In genomic region chr19:52665047-52665446, GRCh38 we compare ENCODE assay signal across 26 cellular contexts. TPM values are rescaled to one million over a fixed set of nuclear protein-coding genes. Genes with fewer than 3 reads are reported as not detected.
DNase-seq lines count a peak whose midpoint lies in the region; ATAC-seq, FAIRE-seq and TF ChIP-seq lines count a peak whose summit lies in the region.
"Had no signal": no experiment of that assay in that cellular context is flagged by ENCODE, and none has a peak within 500 bp of the region (broad histone marks: within the 10 kb centered on the region; RNA-seq: fewer than 3 reads in every experiment).

No MANE protein-coding gene starts in this region.

- H2BK12ac ChIP-seq in H1 (ENCODE audit: low read depth, low read length) (no peak overlapping the region), mesenchymal stem cell (ENCODE audit: low read length in 2 of 2) (no peak overlapping the region)

- H4K5ac ChIP-seq in H1 (ENCODE audit: insufficient read length, low read depth, low read length), result no peak overlapping the region

- no peak for ATAC-seq in HG02870 (IDR thresholded peaks at IDR 0.05; ENCODE audit: unreplicated experiment)
- ATAC-seq: activated CD4-positive, alpha-beta T cell treated with anti-CD3 and anti-CD28 coated beads for 36 hours; activated T-cell treated with anti-CD3 and anti-CD28 coated beads, Interleukin-2, amount 50 U/mL, for 4 hours had no signal

- H3K27me3 Mint-ChIP-seq in endodermal cell (ENCODE audit: insufficient read depth), result no peaks in the 10 kb centered on the region
- H3K27me3 Mint-ChIP-seq: activated CD4-positive, alpha-beta T cell treated with anti-CD3 and anti-CD28 coated beads for 36 hours; activated naive CD4-positive, alpha-beta T cell treated with anti-CD3 and anti-CD28 coated beads, Interleukin-2, amount 10 ng/mL, durations not matched to agents 7 days and 5 days; dendritic cell treated with granulocyte-macrophage colony-stimulating factor and Interleukin-4, amounts not matched to agents 40 ng/mL and 50 ng/mL, for 4 days; stimulated activated naive CD8-positive, alpha-beta T cell treated with anti-CD3 and anti-CD28 coated beads, Interleukin-15, Interleukin-2, amounts not matched to agents 100 ng/mL and 50 ng/mL, for 24 hours had no signal

- H3K9me3 Mint-ChIP-seq in endodermal cell, result no peaks in the 10 kb centered on the region
- H3K9me3 Mint-ChIP-seq: activated T-cell treated with anti-CD3 and anti-CD28 coated beads, Interleukin-2, amount 50 U/mL, for 4 hours had no signal

- peaks cover 20% of the 10 kb centered on the region for H3K4me1 Mint-ChIP-seq in endodermal cell
- H3K4me1 Mint-ChIP-seq: activated naive CD4-positive, alpha-beta T cell treated with anti-CD3 and anti-CD28 coated beads, Interleukin-2, amount 10 ng/mL, durations not matched to agents 7 days and 5 days had no signal

- H3K79me2 ChIP-seq in H1 (ENCODE audit: control insufficient read depth in 1 of 2, insufficient read depth in 2 of 2, low read length in 2 of 2), result no peaks in the 10 kb centered on the region

- H3K27me3 ChIP-seq in cardiac muscle cell, result no peaks in the 10 kb centered on the region
- H3K27me3 ChIP-seq in left ventricle myocardium inferior (ENCODE audit: low read depth), result no peaks in the 10 kb centered on the region
- no peaks in the 10 kb centered on the region for H3K27me3 ChIP-seq in H1 (replicated peaks in 1 of 4; ENCODE audit: control insufficient read depth in 3 of 4, extremely low read depth in 1 of 4, insufficient read depth in 3 of 4, low read length in 3 of 4)
- no peaks in the 10 kb centered on the region for H3K27me3 ChIP-seq in mesenchymal stem cell (ENCODE audit: control insufficient read depth in 1 of 2, insufficient read depth in 1 of 2, low read length in 2 of 2)
- no peaks in the 10 kb centered on the region for H3K27me3 ChIP-seq in endodermal cell (ENCODE audit: control insufficient read depth, insufficient read depth, low read length, poor library complexity, severe bottlenecking)
- H3K27me3 ChIP-seq in A673 (replicated peaks; ENCODE audit: insufficient read depth, low read depth, low read length, poor library complexity), result no peaks in the 10 kb centered on the region
- H3K27me3 ChIP-seq: BE2C, pancreas, right atrium auricular region, transverse colon had no signal

- no peaks in the 10 kb centered on the region for H3K36me3 ChIP-seq in cardiac muscle cell
- peaks cover 18% of the 10 kb centered on the region for H3K36me3 ChIP-seq in left ventricle myocardium inferior
- H3K36me3 ChIP-seq in H1 (ENCODE audit: control insufficient read depth in 2 of 4, insufficient read depth in 4 of 4, low read length in 3 of 4), result no peaks in the 10 kb centered on the region
- peaks cover 20 to 21% of the 10 kb centered on the region in 2 experiments for H3K36me3 ChIP-seq in mesenchymal stem cell (ENCODE audit: control insufficient read depth in 1 of 2, insufficient read depth in 2 of 2, low read depth in 1 of 2, low read length in 2 of 2)
- peaks cover 73% of the 10 kb centered on the region for H3K36me3 ChIP-seq in endodermal cell (ENCODE audit: control insufficient read depth, insufficient read depth, low read length)
- H3K36me3 ChIP-seq in A673 (ENCODE audit: insufficient read depth, low read length, poor library complexity, severe bottlenecking), result no peaks in the 10 kb centered on the region
- H3K36me3 ChIP-seq: BE2C, pancreas, transverse colon had no signal

- no peak overlapping the region for H2AK5ac ChIP-seq in H1 (ENCODE audit: low read depth, low read length)
- peak overlapping the region; percentile 97 for H2AK5ac ChIP-seq in mesenchymal stem cell (ENCODE audit: low read length, severe bottlenecking)

- H4K8ac ChIP-seq in H1 (ENCODE audit: extremely low read depth, insufficient read depth, low read length), result no peak overlapping the region
- no peak overlapping the region for H4K8ac ChIP-seq in mesenchymal stem cell (ENCODE audit: low read length)

- no peak for TF ChIP-seq CTCF in cardiac muscle cell (IDR thresholded peaks at IDR 0.05; ENCODE audit: low read depth, low read length)
- no peak for TF ChIP-seq CTCF in left ventricle myocardium inferior (IDR thresholded peaks at IDR 0.05; ENCODE audit: borderline replicate concordance)
- no peak for TF ChIP-seq CTCF in H1 (IDR thresholded peaks at IDR 0.05; ENCODE audit: control extremely low read depth in 1 of 3, insufficient read depth in 1 of 3, low read depth in 1 of 3, low read length in 3 of 3)
- TF ChIP-seq CTCF in endodermal cell (conservative IDR thresholded peaks at IDR 0.05), result no peak
- no peak for TF ChIP-seq CTCF in A673 (conservative IDR thresholded peaks at IDR 0.05; ENCODE audit: low read depth, low read length)

- H2BK5ac ChIP-seq in H1 (ENCODE audit: low read depth, low read length) (no peak overlapping the region), mesenchymal stem cell (ENCODE audit: low read depth, low read length, poor library complexity, severe bottlenecking) (peak overlapping the region; percentile 32)

- CTCF ChIA-PET in H1 (lab: Charles Lee; ENCODE audit: partially characterized antibody), result no interaction called here
- CTCF ChIA-PET in A673 (lab: Charles Lee), result no interaction called here

- H4K91ac ChIP-seq in H1 (replicated peaks; ENCODE audit: insufficient read length, low read length), result no peak overlapping the region
- H4K91ac ChIP-seq in mesenchymal stem cell (ENCODE audit: low read length), result no peak overlapping the region

- 89% methylated on average over 3 of the region's 3 CpGs; no CpG with 5 or more reads in 1 of the 2 experiments for WGBS in H1 (ENCODE audit: extremely low coverage in 1 of 2, insufficient coverage in 1 of 2, insufficient read length in 1 of 2, insufficient replicate concordance in 2 of 2, low coverage in 1 of 2, low lambda C conversion rate in 2 of 2, missing lambda C conversion rate in 1 of 2), 2 experiments
- 78% methylated on average over 1 of the region's 3 CpGs for WGBS in mesenchymal stem cell
- WGBS in endodermal cell (ENCODE audit: insufficient coverage in 1 of 2, insufficient read length in 1 of 2), 2 experiments, result 90 to 93% methylated on average over 3 of the region's 3 CpGs

- H2BK20ac ChIP-seq in H1 (ENCODE audit: low read length), result no peak overlapping the region

- no TSS peak for BruUV-seq in A673 (replicated peaks; lab: Mats Ljungman, UMichigan)

- POLR2A ChIA-PET in H1 (lab: Charles Lee; ENCODE audit: partially characterized antibody), result interaction anchor here (0.5 kb wide), 1 partner anchor 45 kb away, joined by 3 read pairs; no protein-coding TSS in a partner anchor
- POLR2A ChIA-PET in A673 (lab: Charles Lee; ENCODE audit: low non-redundant PET), result no interaction called here

- no peak overlapping the region for H3K18ac ChIP-seq in H1 (ENCODE audit: extremely low read depth, low read length)
- no peak overlapping the region for H3K18ac ChIP-seq in mesenchymal stem cell (ENCODE audit: low read depth in 1 of 2, low read length in 2 of 2)

- TF ChIP-seq EP300 in H1 (IDR thresholded peaks at IDR 0.05; ENCODE audit: borderline replicate concordance in 1 of 2, low read depth in 2 of 2, low read length in 2 of 2), result no peak

- H3K14ac ChIP-seq in H1 (ENCODE audit: insufficient read length) (no peak overlapping the region), mesenchymal stem cell (ENCODE audit: low read length in 2 of 2) (peak overlapping the region in 1 of 2 experiments; percentile 36)

- peaks cover 56% of the 10 kb centered on the region for H3K36me3 Mint-ChIP-seq in endodermal cell (ENCODE audit: low read depth)

- H3K23ac ChIP-seq in H1 (ENCODE audit: insufficient read length), result no peak overlapping the region
- H3K23ac ChIP-seq in mesenchymal stem cell (ENCODE audit: low read length in 2 of 2), result no peak overlapping the region

- H3K9me3 ChIP-seq in cardiac muscle cell (ENCODE audit: low read depth) (no peaks in the 10 kb centered on the region), left ventricle myocardium inferior (replicated peaks) (no peaks in the 10 kb centered on the region), H1 (ENCODE audit: insufficient read depth in 2 of 2, low read depth in 1 of 2, low read length in 1 of 2) (no peaks in the 10 kb centered on the region), mesenchymal stem cell (ENCODE audit: control insufficient read depth, low read length) (peaks cover under 1% of the 10 kb centered on the region), endodermal cell (ENCODE audit: control insufficient read depth, low read length) (no peaks in the 10 kb centered on the region), A673 (ENCODE audit: low read depth, low read length, poor library complexity, severe bottlenecking) (no peaks in the 10 kb centered on the region)
- H3K9me3 ChIP-seq: BE2C, Caco-2, pancreas, right atrium auricular region, transverse colon had no signal

- H3K4me2 ChIP-seq in H1 (ENCODE audit: insufficient read depth in 1 of 2, low read depth in 2 of 2, low read length in 2 of 2), result no peak overlapping the region
- H3K4me2 ChIP-seq in mesenchymal stem cell (ENCODE audit: low read length, poor library complexity, severe bottlenecking), result no peak overlapping the region

- H3K79me1 ChIP-seq in H1 (ENCODE audit: low read depth, low read length) (no peaks in the 10 kb centered on the region), mesenchymal stem cell (replicated peaks; ENCODE audit: low read length, poor library complexity, severe bottlenecking) (peaks cover 25% of the 10 kb centered on the region)

- H3K4me3 Mint-ChIP-seq in endodermal cell, result no peak overlapping the region
- H3K4me3 Mint-ChIP-seq: activated CD4-positive, alpha-beta T cell treated with anti-CD3 and anti-CD28 coated beads for 36 hours; activated naive CD4-positive, alpha-beta T cell treated with anti-CD3 and anti-CD28 coated beads, Interleukin-2, amount 10 ng/mL, durations not matched to agents 7 days and 5 days; activated T-cell treated with anti-CD3 and anti-CD28 coated beads, Interleukin-2, amount 50 U/mL, for 4 hours; dendritic cell treated with granulocyte-macrophage colony-stimulating factor and Interleukin-4, amounts not matched to agents 40 ng/mL and 50 ng/mL, for 4 days; stimulated activated naive CD8-positive, alpha-beta T cell treated with anti-CD3 and anti-CD28 coated beads, Interleukin-15, Interleukin-2, amounts not matched to agents 100 ng/mL and 50 ng/mL, for 24 hours had no signal

- H2AFZ ChIP-seq in H1 (ENCODE audit: low read length) (no peak overlapping the region), mesenchymal stem cell (ENCODE audit: low read depth, low read length) (no peak overlapping the region)

- H3K4me1 ChIP-seq in cardiac muscle cell (ENCODE audit: low read depth) (peaks cover 4% of the 10 kb centered on the region), left ventricle myocardium inferior (peaks cover 3% of the 10 kb centered on the region), H1 (replicated peaks in 1 of 4; ENCODE audit: control insufficient read depth in 3 of 4, insufficient read depth in 4 of 4, low read length in 3 of 4) (peaks cover 0 to 12% (median 5%) of the 10 kb centered on the region in 4 experiments; a peak in 4 of 7 replicates), mesenchymal stem cell (ENCODE audit: control insufficient read depth, insufficient read depth, low read depth, low read length) (peaks cover 26% of the 10 kb centered on the region), endodermal cell (ENCODE audit: control insufficient read depth, insufficient read depth, low read length) (no peaks in the 10 kb centered on the region), A673 (ENCODE audit: insufficient read depth, low read length, poor library complexity, severe bottlenecking) (no peaks in the 10 kb centered on the region)
- H3K4me1 ChIP-seq: BE2C, Caco-2, pancreas, right atrium auricular region, transverse colon had no signal

- TF ChIP-seq POLR2A in H1 (IDR thresholded peaks at IDR 0.05; ENCODE audit: control extremely low read depth in 1 of 2, low read depth in 2 of 2, low read length in 2 of 2), result no peak

- H3K9ac ChIP-seq in H1 (replicated peaks in 1 of 4; ENCODE audit: extremely low read depth in 1 of 4, low read depth in 3 of 4, low read length in 3 of 4) (no peak overlapping the region), mesenchymal stem cell (ENCODE audit: low read length) (no peak overlapping the region), endodermal cell (ENCODE audit: extremely low read depth, low read length, poor library complexity, severe bottlenecking) (no peak overlapping the region)

- H3K4ac ChIP-seq in H1 (replicated peaks; ENCODE audit: insufficient read length, low read depth, low read length), result no peak overlapping the region
- H3K4ac ChIP-seq in mesenchymal stem cell (ENCODE audit: low read depth in 1 of 2, low read length in 2 of 2), result no peak overlapping the region

- no peak for TF ChIP-seq RAD21 in H1 (IDR thresholded peaks at IDR 0.05 in 1 of 2, conservative IDR thresholded peaks at IDR 0.05 in 1 of 2; ENCODE audit: low read depth in 2 of 2, low read length in 2 of 2)

- intact Hi-C loops in left ventricle myocardium inferior (cut with micrococcal nuclease), result no loop called here
- intact Hi-C loops in A673 (cut with micrococcal nuclease; ENCODE audit: unreplicated experiment), result no loop called here

- no peak overlapping the region for H2BK120ac ChIP-seq in H1 (replicated peaks; ENCODE audit: low read depth, low read length)
- H2BK120ac ChIP-seq in mesenchymal stem cell (ENCODE audit: low read depth, low read length), result peak overlapping the region; percentile 23

- H3K56ac ChIP-seq in H1 (replicated peaks; ENCODE audit: insufficient read length, low read depth, low read length), result no peak overlapping the region

- H4K20me1 ChIP-seq in H1 (replicated peaks in 1 of 2; ENCODE audit: control insufficient read depth in 1 of 2, insufficient read depth in 2 of 2, low read length in 2 of 2), result peaks cover 0 to 2% of the 10 kb centered on the region in 2 experiments

- no peak for FAIRE-seq in H1 (lab: Jason Lieb, UNC)
- FAIRE-seq: A204.1, GM12892, islet of Langerhans, pancreas had no signal

- H3K23me2 ChIP-seq in H1 (ENCODE audit: low read depth, low read length), result no peaks in the 10 kb centered on the region; the same call in 1 of the 2 replicates

- no peak overlapping the region for H3K27ac Mint-ChIP-seq in endodermal cell
- H3K27ac Mint-ChIP-seq: activated CD4-positive, alpha-beta T cell treated with anti-CD3 and anti-CD28 coated beads for 36 hours; activated naive CD4-positive, alpha-beta T cell treated with anti-CD3 and anti-CD28 coated beads, Interleukin-2, amount 10 ng/mL, durations not matched to agents 7 days and 5 days; dendritic cell treated with granulocyte-macrophage colony-stimulating factor and Interleukin-4, amounts not matched to agents 40 ng/mL and 50 ng/mL, for 4 days; stimulated activated naive CD8-positive, alpha-beta T cell treated with anti-CD3 and anti-CD28 coated beads, Interleukin-15, Interleukin-2, amounts not matched to agents 100 ng/mL and 50 ng/mL, for 24 hours had no signal

- H3K27ac ChIP-seq in cardiac muscle cell (peak overlapping the region; percentile 27), left ventricle myocardium inferior (replicated peaks) (no peak overlapping the region), H1 (ENCODE audit: low read depth, low read length) (no peak overlapping the region), mesenchymal stem cell (ENCODE audit: low read length, poor library complexity, severe bottlenecking) (peak overlapping the region; percentile 53), endodermal cell (ENCODE audit: low read depth, low read length) (no peak overlapping the region), A673 (ENCODE audit: low read depth, low read length, poor library complexity, severe bottlenecking) (no peak overlapping the region)
- H3K27ac ChIP-seq: right atrium auricular region, transverse colon had no signal

- H3K4me3 ChIP-seq in cardiac muscle cell (no peak overlapping the region), left ventricle myocardium inferior (no peak overlapping the region), H1 (ENCODE audit: extremely low read depth in 1 of 4, insufficient read depth in 2 of 4, low read depth in 3 of 4, low read length in 4 of 4) (no peak overlapping the region), mesenchymal stem cell (ENCODE audit: insufficient read depth in 1 of 2, low read depth in 1 of 2, low read length in 2 of 2) (no peak overlapping the region), endodermal cell (ENCODE audit: low read length) (no peak overlapping the region), A673 (ENCODE audit: low read depth, low read length, poor library complexity, severe bottlenecking) (no peak overlapping the region)
- H3K4me3 ChIP-seq: pancreas, right atrium auricular region, transverse colon had no signal

- H2BK15ac ChIP-seq in H1 (ENCODE audit: low read length), result peak overlapping the region; percentile 11; the same call in 1 of the 2 replicates
- no peak overlapping the region for H2BK15ac ChIP-seq in mesenchymal stem cell (ENCODE audit: low read depth, poor library complexity, severe bottlenecking)

- no peak for DNase-seq in cardiac muscle cell (ENCODE audit: low read depth in 1 of 2, low spot score in 1 of 2)
- no peak for DNase-seq in left ventricle myocardium inferior
- DNase-seq in H1 (ENCODE audit: low read depth in 1 of 2, low spot score in 2 of 2), result no peak
- DNase-seq in mesenchymal stem cell, result no peak
- no peak for DNase-seq in endodermal cell
- DNase-seq in activated effector memory CD4-positive, alpha-beta T cell treated with Interleukin-2 at 50 U/mL for 16 hours, result no peak
- no peak for DNase-seq in A673 (ENCODE audit: low spot score)
- DNase-seq: activated CD4-positive, alpha-beta T cell treated with anti-CD3 and anti-CD28 coated beads for 36 hours; activated naive CD4-positive, alpha-beta T cell treated with anti-CD3 and anti-CD28 coated beads, Interleukin-2, amount 10 ng/mL, durations not matched to agents 7 days and 5 days; activated T-cell treated with anti-CD3 and anti-CD28 coated beads, Interleukin-2, amount 50 U/mL, for 4 hours; BE2C; Caco-2; DMS79 treated with DMSO at 0.1 percent for 48 hours; NCI-H146; NCI-H2171 treated with DMSO at 0.1 percent for 48 hours; NCI-H748 treated with DMSO at 0.1 percent for 48 hours; pancreas; SHP77; transverse colon had no signal

RNA-seq across cellular contexts. Expression of gene ZNF83, which starts 26.9 kb away (rescaled TPM):
- total RNA-seq in cardiac muscle cell (49.2 and 134 TPM in 2 replicates), left ventricle myocardium inferior (21.1 TPM), endodermal cell (10 to 100 TPM; 59.0 to 88.7 TPM), A673 (2021) (23.0 and 23.7 TPM in 2 replicates)
- polyA plus RNA-seq in cardiac muscle cell (33.1 and 67.4 TPM in 2 replicates), H1 (2011; rRNA removed) (9.8 and 13.2 TPM in 2 replicates)
- total RNA-seq in H1 (2021; fragmentation: NEBNext Ultra II Directional; extraction: Animal tissue kit (Norgen Biotek cat#: 25700)), result 19.4 and 19.7 TPM in 2 replicates
- polyA plus RNA-seq in H1 (2011; cell fraction: cytosol; rRNA removed), result 15.5 TPM
- polyA plus RNA-seq in H1 (2011; cell fraction: nucleus; rRNA removed), result 17.9 TPM
- polyA plus RNA-seq in H1 (2012, experiment 1 of 2), result 12.7 to 20.3 TPM (median 15.5 TPM) in 4 replicates
- polyA plus RNA-seq in H1 (2012, experiment 2 of 2), result 0.92 TPM
- 21.9 TPM for polyA plus RNA-seq in H1 (2013, experiment 1 of 2)
- polyA plus RNA-seq in H1 (2013, experiment 2 of 2), result 18.9 TPM
- 19.4 and 23.9 TPM in 2 replicates for polyA minus RNA-seq in H1 (2011; rRNA and poly(A)+ RNA removed)
- 7.3 TPM for polyA minus RNA-seq in H1 (2011; cell fraction: cytosol; rRNA and poly(A)+ RNA removed)
- 33.9 TPM for polyA minus RNA-seq in H1 (2011; cell fraction: nucleus; rRNA and poly(A)+ RNA removed)
- 20.5 TPM for polyA plus RNA-seq in mesenchymal stem cell (2013, experiment 1 of 2)
- 20.2 TPM for polyA plus RNA-seq in mesenchymal stem cell (2013, experiment 2 of 2)
- polyA plus RNA-seq in endodermal cell (2013, experiment 1 of 2), result 62.8 TPM
- polyA plus RNA-seq in endodermal cell (2013, experiment 2 of 2), result 60.8 TPM

Comparison
In these comparisons a context has a peak if more than half of its experiments do, and no peak if none do; other contexts are left out.
1. H3K27ac ChIP-seq: peak in cardiac muscle cell (single experiment) and mesenchymal stem cell (single experiment); none in left ventricle myocardium inferior (single experiment), H1 (single experiment), endodermal cell (single experiment) and A673 (single experiment).